Comparison of ENCODE assay signal across 14 cellular contexts in the genomic region with DNA sequence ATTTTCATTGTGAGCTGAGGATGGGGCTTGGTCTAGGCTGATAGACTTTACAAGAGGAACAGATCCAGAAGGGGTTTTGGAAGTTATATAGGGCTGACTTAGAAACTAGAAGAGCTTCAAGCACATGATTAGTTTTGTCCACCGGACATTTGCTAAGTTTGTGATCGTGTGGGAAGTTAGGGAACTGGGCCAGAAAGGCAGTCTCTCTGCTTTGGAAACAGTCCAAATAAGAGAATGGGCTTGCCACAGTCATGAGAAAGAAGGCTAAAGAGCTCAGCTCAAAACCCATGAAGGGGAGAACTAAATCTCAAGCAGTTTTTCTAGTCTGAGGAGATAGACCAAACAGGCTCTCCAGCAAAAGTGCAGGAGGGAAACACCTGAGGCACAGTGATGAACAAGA.
"Had no signal": no experiment of that assay in that cellular context is flagged by ENCODE, and none has a peak within 500 bp of the region (broad histone marks: within the 10 kb centered on the region; RNA-seq: fewer than 3 reads in every experiment).

No MANE protein-coding gene starts in this region.

- H3K27me3 ChIP-seq: ascending aorta, gastroesophageal sphincter, ovary, tibial nerve had no signal

- ATAC-seq: activated CD4-positive, CD25-positive, alpha-beta regulatory T cell treated with anti-CD3 and anti-CD28 coated beads, Interleukin-2, amount 50 U/mL, for 24 hours; activated naive CD8-positive, alpha-beta T cell treated with anti-CD3 and anti-CD28 coated beads, Interleukin-2, amount 50 U/mL, for 24 hours; gastroesophageal sphincter; left ventricle myocardium superior; stimulated activated effector memory CD8-positive, alpha-beta T cell treated with anti-CD3 and anti-CD28 coated beads, Interleukin-12 subunit alpha, Interleukin-12 subunit beta, amount 100 ng/mL, for 72 hours had no signal

- H3K4me3 ChIP-seq: ascending aorta, gastroesophageal sphincter, ovary, tibial nerve had no signal

- H3K27ac ChIP-seq: ascending aorta, gastroesophageal sphincter, ovary, tibial nerve had no signal

- DNase-seq: activated CD4-positive, alpha-beta memory T cell treated with anti-CD3 and anti-CD28 coated beads for 36 hours; activated naive CD8-positive, alpha-beta T cell treated with anti-CD3 and anti-CD28 coated beads, Interleukin-2, amount 50 U/mL, for 24 hours; activated T-cell treated with anti-CD3 and anti-CD28 coated beads, Interleukin-2, amount 50 U/mL, for 48 hours; caudate nucleus; cortex of kidney; left ventricle myocardium superior; ovary; retina had no signal

- H3K9me3 ChIP-seq: gastroesophageal sphincter, ovary, tibial nerve had no signal

- FAIRE-seq: keratinocyte had no signal

- H3K36me3 ChIP-seq: ovary had no signal

- H3K4me1 ChIP-seq: ascending aorta, gastroesophageal sphincter had no signal
